1 cellular context compared by ENCODE assay signal in genomic region chr19:30682576-30683536, GRCh38.
TF ChIP-seq lines count a peak whose summit lies in the region.

No MANE protein-coding gene starts in this region.

TF ChIP-seq in HEK293, 187 proteins besides CTCF, POLR2A, EP300 and RAD21 (continued from another document and continues in another):
- no peak for TF ChIP-seq ZNF530 (tag by site-specific recombination; IDR thresholded peaks at IDR 0.05; ENCODE audit: low read depth)
- TF ChIP-seq ZBTB21 (tag by site-specific recombination; IDR thresholded peaks at IDR 0.05) = no peak
- no peak for TF ChIP-seq ZBTB17 (tag by site-specific recombination; IDR thresholded peaks at IDR 0.05)
- no peak for TF ChIP-seq ZNF18 (tag by site-specific recombination; IDR thresholded peaks at IDR 0.05)
- TF ChIP-seq FEZF1 (tag by site-specific recombination; IDR thresholded peaks at IDR 0.05) = no peak
- no peak for TF ChIP-seq ZNF175 (tag by site-specific recombination; IDR thresholded peaks at IDR 0.05)
- TF ChIP-seq KLF7 (tag by site-specific recombination; IDR thresholded peaks at IDR 0.05; ENCODE audit: borderline replicate concordance) = no peak
- TF ChIP-seq ZNF624 (tag by site-specific recombination; IDR thresholded peaks at IDR 0.05) = no peak
- no peak for TF ChIP-seq ZNF19 (tag by site-specific recombination; IDR thresholded peaks at IDR 0.05; ENCODE audit: low read depth)
- TF ChIP-seq ZNF155 (tag by site-specific recombination; IDR thresholded peaks at IDR 0.05) = no peak
- no peak for TF ChIP-seq ZFP37 (tag by site-specific recombination; IDR thresholded peaks at IDR 0.05)
- TF ChIP-seq ZNF596 (tag by site-specific recombination; IDR thresholded peaks at IDR 0.05) = no peak
- no peak for TF ChIP-seq ZNF391 (tag by site-specific recombination; IDR thresholded peaks at IDR 0.05; ENCODE audit: borderline replicate concordance, low read depth)
- no peak for TF ChIP-seq RBAK (tag by site-specific recombination; IDR thresholded peaks at IDR 0.05)
- no peak; the same call in 1 of the 2 replicates for TF ChIP-seq TSHZ1 (tag by site-specific recombination; IDR thresholded peaks at IDR 0.05; ENCODE audit: borderline replicate concordance)
- TF ChIP-seq ATF2 (tag by site-specific recombination; IDR thresholded peaks at IDR 0.05; ENCODE audit: low read depth) = no peak
- no peak for TF ChIP-seq PRDM4 (tag by site-specific recombination; IDR thresholded peaks at IDR 0.05)
- TF ChIP-seq ZNF335 (tag by site-specific recombination; conservative IDR thresholded peaks at IDR 0.05) = peak; percentile 55; the same call in 1 of the 2 replicates
- TF ChIP-seq ZNF701 (tag by site-specific recombination; IDR thresholded peaks at IDR 0.05) = no peak
- TF ChIP-seq ZNF776 (tag by site-specific recombination; IDR thresholded peaks at IDR 0.05; ENCODE audit: borderline replicate concordance) = no peak
- peak; percentile 99 for TF ChIP-seq ZNF654 (tag by site-specific recombination; IDR thresholded peaks at IDR 0.05; ENCODE audit: low read depth)
- no peak for TF ChIP-seq ZNF362 (tag by site-specific recombination; IDR thresholded peaks at IDR 0.05)
- TF ChIP-seq ZNF670 (tag by site-specific recombination; IDR thresholded peaks at IDR 0.05; ENCODE audit: low read depth) = no peak
- TF ChIP-seq ZIC2 (tag by site-specific recombination; IDR thresholded peaks at IDR 0.05) = no peak
- TF ChIP-seq ZBTB48 (tag by site-specific recombination; IDR thresholded peaks at IDR 0.05) = no peak
- TF ChIP-seq REST (tag by site-specific recombination; IDR thresholded peaks at IDR 0.05) = no peak
- TF ChIP-seq KLF1 (tag by site-specific recombination; IDR thresholded peaks at IDR 0.05) = no peak
- TF ChIP-seq SCRT2 (tag by site-specific recombination; IDR thresholded peaks at IDR 0.05) = no peak
- TF ChIP-seq ZBTB44 (tag by site-specific recombination; IDR thresholded peaks at IDR 0.05) = no peak
- no peak for TF ChIP-seq HOXA7 (CRISPR knock-in tag; IDR thresholded peaks at IDR 0.05; ENCODE audit: borderline replicate concordance)
- TF ChIP-seq ZNF660 (tag by site-specific recombination; IDR thresholded peaks at IDR 0.05) = peak; percentile 93
- TF ChIP-seq ZSCAN23 (tag by site-specific recombination; IDR thresholded peaks at IDR 0.05) = no peak
- no peak for TF ChIP-seq YY1 (tag by site-specific recombination; IDR thresholded peaks at IDR 0.05)
- no peak for TF ChIP-seq ZNF366 (tag by site-specific recombination; conservative IDR thresholded peaks at IDR 0.05)
- TF ChIP-seq ZNF10 (tag by site-specific recombination; IDR thresholded peaks at IDR 0.05) = no peak
- no peak for TF ChIP-seq ZNF280D (tag by site-specific recombination; IDR thresholded peaks at IDR 0.05)
- TF ChIP-seq ZNF571 (tag by site-specific recombination; IDR thresholded peaks at IDR 0.05) = no peak
- no peak for TF ChIP-seq ZBTB1 (tag by site-specific recombination; IDR thresholded peaks at IDR 0.05)
